Comparison of ENCODE assay signal across 19 cellular contexts in the genomic region with DNA sequence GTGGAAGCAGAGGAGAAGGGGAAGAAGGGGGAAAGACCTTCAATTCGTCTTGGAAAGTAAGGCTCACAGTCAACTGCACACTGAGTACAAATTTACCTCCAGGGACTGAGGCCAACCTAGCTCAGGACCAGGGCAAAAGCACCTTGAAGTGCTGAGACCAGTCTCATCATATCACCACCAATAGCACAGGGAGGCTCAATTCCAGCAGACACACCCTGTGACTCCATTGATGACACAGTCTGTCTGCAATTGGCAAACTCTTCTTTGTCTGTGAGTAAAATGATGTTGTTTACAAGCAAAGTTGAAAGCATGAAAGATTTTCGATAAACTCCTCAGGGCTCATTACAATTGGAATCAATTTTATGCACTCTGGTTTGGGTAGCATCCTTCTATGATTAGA. TPM values are rescaled to one million over a fixed set of nuclear protein-coding genes. Genes with fewer than 3 reads are reported as not detected.
DNase-seq lines count a peak whose midpoint lies in the region; ATAC-seq, FAIRE-seq and TF ChIP-seq lines count a peak whose summit lies in the region.
"Had no signal": no experiment of that assay in that cellular context is flagged by ENCODE, and none has a peak within 500 bp of the region (broad histone marks: within the 10 kb centered on the region; RNA-seq: fewer than 3 reads in every experiment).

No MANE protein-coding gene starts in this region.

- no peaks in the 10 kb centered on the region for H3K4me1 ChIP-seq in GM23338 (ENCODE audit: insufficient read depth)
- no peaks in the 10 kb centered on the region for H3K4me1 ChIP-seq in H1 (replicated peaks in 1 of 4; ENCODE audit: control insufficient read depth in 3 of 4, insufficient read depth in 4 of 4, low read length in 3 of 4)
- H3K4me1 ChIP-seq: BE2C, HAP-1 had no signal

- H4K20me1 ChIP-seq in GM23338 (replicated peaks; ENCODE audit: insufficient read depth) = no peaks in the 10 kb centered on the region
- H4K20me1 ChIP-seq in H1 (replicated peaks in 1 of 2; ENCODE audit: control insufficient read depth in 1 of 2, insufficient read depth in 2 of 2, low read length in 2 of 2) = no peaks in the 10 kb centered on the region

- no peak overlapping the region for H3K14ac ChIP-seq in H1 (ENCODE audit: insufficient read length)

- H4K91ac ChIP-seq in H1 (replicated peaks; ENCODE audit: insufficient read length, low read length) = no peak overlapping the region

- H3K56ac ChIP-seq in H1 (replicated peaks; ENCODE audit: insufficient read length, low read depth, low read length) = no peak overlapping the region

- H3K18ac ChIP-seq in H1 (ENCODE audit: extremely low read depth, low read length) = no peak overlapping the region

- peaks cover 14% of the 10 kb centered on the region; the same call in 2 of the 3 replicates for H3K9me3 Mint-ChIP-seq in GM23338

- H3K4ac ChIP-seq in H1 (replicated peaks; ENCODE audit: insufficient read length, low read depth, low read length) = no peak overlapping the region

- H3K4me3 ChIP-seq in GM23338 (no peak overlapping the region), H1 (ENCODE audit: extremely low read depth in 1 of 4, insufficient read depth in 2 of 4, low read depth in 3 of 4, low read length in 4 of 4) (no peak overlapping the region)
- H3K4me3 ChIP-seq: HAP-1 had no signal

- H4K8ac ChIP-seq in H1 (ENCODE audit: extremely low read depth, insufficient read depth, low read length) = no peak overlapping the region

- H3K36me3 Mint-ChIP-seq in GM23338 (ENCODE audit: low read depth) = no peaks in the 10 kb centered on the region; the same call in 2 of the 3 replicates
- H3K36me3 Mint-ChIP-seq: CD4-positive, alpha-beta memory T cell had no signal

- FAIRE-seq in H1 (lab: Jason Lieb, UNC) = no peak
- FAIRE-seq: A204.1, G401.6, GM12892 had no signal

- no peak for TF ChIP-seq EP300 in H1 (IDR thresholded peaks at IDR 0.05; ENCODE audit: borderline replicate concordance in 1 of 2, low read depth in 2 of 2, low read length in 2 of 2)

- H3K23ac ChIP-seq in H1 (ENCODE audit: insufficient read length) = no peak overlapping the region

- H4K5ac ChIP-seq in H1 (ENCODE audit: insufficient read length, low read depth, low read length) = no peak overlapping the region

- H3K4me2 ChIP-seq in GM23338 = no peak overlapping the region
- H3K4me2 ChIP-seq in H1 (ENCODE audit: insufficient read depth in 1 of 2, low read depth in 2 of 2, low read length in 2 of 2) = no peak overlapping the region

- H2AK5ac ChIP-seq in H1 (ENCODE audit: low read depth, low read length) = no peak overlapping the region; the same call in 1 of the 2 replicates

- H3K9ac ChIP-seq in H1 (replicated peaks in 1 of 4; ENCODE audit: extremely low read depth in 1 of 4, low read depth in 3 of 4, low read length in 3 of 4) = no peak overlapping the region

- no peaks in the 10 kb centered on the region for H3K79me1 ChIP-seq in H1 (ENCODE audit: low read depth, low read length)

- H3K4me1 Mint-ChIP-seq in GM23338 = no peaks in the 10 kb centered on the region

- H3K9me3 ChIP-seq in H1 (ENCODE audit: insufficient read depth in 2 of 2, low read depth in 1 of 2, low read length in 1 of 2) = 0 out of 4 replicates have a peak, but pooled peaks cover 0 to 4% of the 10 kb centered on the region in 2 experiments
- H3K9me3 ChIP-seq: BE2C, HAP-1 had no signal

- no peak overlapping the region for H2BK120ac ChIP-seq in H1 (replicated peaks; ENCODE audit: low read depth, low read length)

- H3K4me3 Mint-ChIP-seq in GM23338 = no peak overlapping the region
- H3K4me3 Mint-ChIP-seq: CD4-positive, alpha-beta memory T cell; HFFc6 had no signal

- H3K79me2 ChIP-seq in GM23338 (replicated peaks; ENCODE audit: insufficient read depth) (no peaks in the 10 kb centered on the region), H1 (ENCODE audit: control insufficient read depth in 1 of 2, insufficient read depth in 2 of 2, low read length in 2 of 2) (no peaks in the 10 kb centered on the region)

- POLR2A ChIA-PET in RWPE1 (lab: Yijun Ruan, JAX; ENCODE audit: low non-redundant PET) = no interaction called here
- POLR2A ChIA-PET in H1 (lab: Charles Lee; ENCODE audit: partially characterized antibody) = interaction anchor here (1.4 kb wide), 1 partner anchor 63 kb away, joined by 7 read pairs; a partner anchor contains a TSS

- H3K27me3 ChIP-seq in GM23338 (ENCODE audit: insufficient read depth) = no peaks in the 10 kb centered on the region
- no peaks in the 10 kb centered on the region for H3K27me3 ChIP-seq in H1 (replicated peaks in 1 of 4; ENCODE audit: control insufficient read depth in 3 of 4, extremely low read depth in 1 of 4, insufficient read depth in 3 of 4, low read length in 3 of 4)
- H3K27me3 ChIP-seq: BE2C had no signal

- H2BK15ac ChIP-seq in H1 (ENCODE audit: low read length) = 0 out of 2 replicates have a peak overlapping the region, but pooled peaks have one; percentile 29

- H3F3A ChIP-seq in GM23338 (replicated peaks; ENCODE audit: low read depth) = no peaks in the 10 kb centered on the region

- DNase-seq in GM23338 (ENCODE audit: low spot score) = no peak
- peak; percentile 30 for DNase-seq in RWPE1 (ENCODE audit: low spot score)
- DNase-seq in H1 (ENCODE audit: low read depth in 1 of 2, low spot score in 2 of 2) = no peak
- DNase-seq in fibroblast of peridontal ligament (ENCODE audit: extremely low read depth) = peak; percentile 27
- DNase-seq in RKO (ENCODE audit: low spot score) = no peak
- no peak for DNase-seq in NCI-H146 (lab: John Stamatoyannopoulos, UW)
- DNase-seq in KG1 (lab: John Stamatoyannopoulos, UW) = no peak
- DNase-seq in NCI-H2196 (lab: John Stamatoyannopoulos, UW; ENCODE audit: unreplicated experiment) = no peak
- DNase-seq: BE2C; CD4-positive, alpha-beta memory T cell; DMS79; GOT3; HFFc6 had no signal

- no peak for TF ChIP-seq POLR2A in H1 (IDR thresholded peaks at IDR 0.05; ENCODE audit: control extremely low read depth in 1 of 2, low read depth in 2 of 2, low read length in 2 of 2)

- H3K27ac Mint-ChIP-seq in GM23338 = no peak overlapping the region
- H3K27ac Mint-ChIP-seq: CD4-positive, alpha-beta memory T cell; HFFc6 had no signal

- H2BK20ac ChIP-seq in H1 (ENCODE audit: low read length) = 0 out of 2 replicates have a peak overlapping the region, but pooled peaks have one; percentile 44

- no peak for ATAC-seq in GM23338

- H3K23me2 ChIP-seq in H1 (ENCODE audit: low read depth, low read length) = no peaks in the 10 kb centered on the region

- CTCF ChIA-PET in RWPE1 (lab: Yijun Ruan, JAX) (no interaction called here), H1 (lab: Charles Lee; ENCODE audit: partially characterized antibody) (interaction anchor here (0.6 kb wide), 2 partner anchors 178 to 186 kb away, joined by 3 read pairs; no protein-coding TSS in a partner anchor)

- H3K9me2 ChIP-seq in GM23338 (ENCODE audit: insufficient read depth) = no peaks in the 10 kb centered on the region

- H3K27me3 Mint-ChIP-seq in GM23338 (ENCODE audit: insufficient read depth, low read depth, poor library complexity) = peaks cover 3% of the 10 kb centered on the region
- H3K27me3 Mint-ChIP-seq: CD4-positive, alpha-beta memory T cell had no signal

- TF ChIP-seq CTCF in GM23338 (conservative IDR thresholded peaks at IDR 0.05; ENCODE audit: low read depth in 2 of 2) (no peak), RWPE1 (conservative IDR thresholded peaks at IDR 0.05; ENCODE audit: low read depth) (no peak), H1 (IDR thresholded peaks at IDR 0.05; ENCODE audit: control extremely low read depth in 1 of 3, insufficient read depth in 1 of 3, low read depth in 1 of 3, low read length in 3 of 3) (no peak)

- no peak overlapping the region for H2BK12ac ChIP-seq in H1 (ENCODE audit: low read depth, low read length)

- peak overlapping the region; percentile 66; the same call in 1 of the 2 replicates for H2AFZ ChIP-seq in GM23338
- H2AFZ ChIP-seq in H1 (ENCODE audit: low read length) = no peak overlapping the region

- H3K27ac ChIP-seq in GM23338 (ENCODE audit: low read depth) (no peak overlapping the region), RWPE1 (no peak overlapping the region), H1 (ENCODE audit: low read depth, low read length) (no peak overlapping the region)
- H3K27ac ChIP-seq: C4-2B, HL-60 had no signal

- H3K36me3 ChIP-seq in GM23338 (ENCODE audit: insufficient read depth) (no peaks in the 10 kb centered on the region), H1 (ENCODE audit: control insufficient read depth in 2 of 4, insufficient read depth in 4 of 4, low read length in 3 of 4) (no peaks in the 10 kb centered on the region)
- H3K36me3 ChIP-seq: BE2C, HAP-1 had no signal

- TF ChIP-seq RAD21 in H1 (IDR thresholded peaks at IDR 0.05 in 1 of 2, conservative IDR thresholded peaks at IDR 0.05 in 1 of 2; ENCODE audit: low read depth in 2 of 2, low read length in 2 of 2) = no peak

- WGBS in H1 (ENCODE audit: extremely low coverage in 1 of 2, insufficient coverage in 1 of 2, insufficient read length in 1 of 2, insufficient replicate concordance in 2 of 2, low coverage in 1 of 2, low lambda C conversion rate in 2 of 2, missing lambda C conversion rate in 1 of 2), 2 experiments = 77% methylated on average over 2 of the region's 2 CpGs; no CpG with 5 or more reads in 1 of the 2 experiments

- H2BK5ac ChIP-seq in H1 (ENCODE audit: low read depth, low read length) = no peak overlapping the region

TF ChIP-seq in GM23338, 12 proteins besides CTCF, POLR2A, EP300 and RAD21 (continues in another document):
- TF ChIP-seq NANOG (IDR thresholded peaks at IDR 0.05; ENCODE audit: borderline replicate concordance) (no peak), ZNF114 (CRISPR knock-in tag; IDR thresholded peaks at IDR 0.05) (no peak), JUNB (IDR thresholded peaks at IDR 0.05; ENCODE audit: unreplicated experiment) (no peak)

TF ChIP-seq in H1, 55 proteins besides CTCF, POLR2A, EP300 and RAD21 (continues in another document):
- no peak for TF ChIP-seq FOSL1 (IDR thresholded peaks at IDR 0.05; ENCODE audit: insufficient read depth, low read depth, low read length)
- no peak for TF ChIP-seq GABPA (IDR thresholded peaks at IDR 0.05; ENCODE audit: borderline replicate concordance, insufficient read depth, low read length)
- TF ChIP-seq TEAD4 (IDR thresholded peaks at IDR 0.05; ENCODE audit: low read depth, low read length) = no peak
- TF ChIP-seq SUZ12 (IDR thresholded peaks at IDR 0.05; ENCODE audit: low read length) = no peak
- TF ChIP-seq POLR2AphosphoS5 (IDR thresholded peaks at IDR 0.05; ENCODE audit: low read depth, low read length) = no peak

RNA-seq across cellular contexts. Expression of a gene that starts 32.3 kb away (rescaled TPM):
- not detected in 2 replicates for total RNA-seq in GM23338 (2014; rRNA removed; shearing (Covaris generic))
- polyA plus RNA-seq in GM23338 (2016; fragmentation: Nextera tagmentation; extraction: Ambion mirVana) = not detected in 2 replicates
- not detected in 2 replicates for total RNA-seq in H1 (2021; fragmentation: NEBNext Ultra II Directional; extraction: Animal tissue kit (Norgen Biotek cat#: 25700))
- not detected in 2 replicates for polyA plus RNA-seq in H1 (2011; rRNA removed)
- polyA plus RNA-seq in H1 (2011; cell fraction: cytosol; rRNA removed) = not detected
- polyA plus RNA-seq in H1 (2011; cell fraction: nucleus; rRNA removed) = not detected
- not detected in 4 replicates for polyA plus RNA-seq in H1 (2012, experiment 1 of 2)
- polyA plus RNA-seq in H1 (2012, experiment 2 of 2) = not detected
- 0.04 TPM for polyA plus RNA-seq in H1 (2013, experiment 1 of 2)
- not detected for polyA plus RNA-seq in H1 (2013, experiment 2 of 2)
- not detected in 2 replicates for polyA minus RNA-seq in H1 (2011; rRNA and poly(A)+ RNA removed)
- not detected for polyA minus RNA-seq in H1 (2011; cell fraction: cytosol; rRNA and poly(A)+ RNA removed)
- polyA minus RNA-seq in H1 (2011; cell fraction: nucleus; rRNA and poly(A)+ RNA removed) = not detected
- total RNA-seq: CD4-positive, alpha-beta memory T cell; HFFc6 had no signal
- polyA plus RNA-seq: CD4-positive, alpha-beta memory T cell had no signal

Comparison
In these comparisons a context has a peak if more than half of its experiments do, and no peak if none do; other contexts are left out.
1. DNase-seq: peak in RWPE1 (single experiment) and fibroblast of peridontal ligament (single experiment); none in GM23338 (single experiment), H1 (0 of 2), RKO (single experiment), NCI-H146 (single experiment), KG1 (single experiment) and NCI-H2196 (single experiment).